1 cellular context compared by ENCODE assay signal in the genomic region with DNA sequence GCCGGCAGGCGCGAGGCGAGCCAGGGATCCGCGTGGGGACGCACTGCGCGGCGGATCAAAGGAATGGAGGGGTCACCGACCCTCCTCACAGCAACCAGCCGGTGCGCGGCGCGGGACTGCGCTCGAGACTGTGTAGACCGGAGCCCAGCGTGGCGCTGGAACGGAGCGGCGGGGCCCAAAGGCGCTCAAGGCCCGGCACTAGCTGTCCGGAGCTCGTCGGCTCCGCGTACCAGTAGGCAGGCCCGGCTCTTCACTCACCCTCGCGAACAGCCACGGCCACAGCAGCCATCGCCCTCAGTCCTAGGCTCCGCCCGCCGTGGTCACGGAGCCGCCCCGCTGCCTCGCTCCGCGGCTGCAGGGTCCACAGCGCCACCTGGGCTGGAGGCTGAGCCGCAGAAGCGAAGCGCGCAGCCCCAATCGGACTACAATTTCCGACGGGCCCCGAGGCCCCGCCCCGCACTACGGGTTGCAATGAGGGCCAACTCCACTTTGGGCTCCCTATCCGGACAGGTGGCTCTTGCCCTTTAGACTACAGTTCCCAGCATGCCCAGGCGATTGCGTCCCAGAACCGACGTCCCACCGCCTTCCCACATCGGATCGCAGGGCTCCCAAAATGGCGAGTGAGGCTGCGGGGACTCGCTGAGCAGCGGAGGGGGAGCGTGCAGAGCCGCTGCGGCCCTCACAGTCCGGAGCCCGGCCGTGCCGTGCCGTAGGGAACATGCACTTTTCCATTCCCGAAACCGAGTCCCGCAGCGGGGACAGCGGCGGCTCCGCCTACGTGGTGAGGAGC.
TF ChIP-seq lines count a peak whose summit lies in the region.

EIF2B4 (minus strand) TSS at position 313 of the 790 bp plus-strand sequence; CDS start at position 289, 24 bp downstream.
SNX17 (plus strand) TSS at position 591 of the 790 bp plus-strand sequence; CDS start at position 719, 128 bp downstream.

TF ChIP-seq in K562, 482 proteins besides CTCF, POLR2A, EP300 and RAD21 (continued from another document and continues in another):
- TF ChIP-seq, protein P1, sequence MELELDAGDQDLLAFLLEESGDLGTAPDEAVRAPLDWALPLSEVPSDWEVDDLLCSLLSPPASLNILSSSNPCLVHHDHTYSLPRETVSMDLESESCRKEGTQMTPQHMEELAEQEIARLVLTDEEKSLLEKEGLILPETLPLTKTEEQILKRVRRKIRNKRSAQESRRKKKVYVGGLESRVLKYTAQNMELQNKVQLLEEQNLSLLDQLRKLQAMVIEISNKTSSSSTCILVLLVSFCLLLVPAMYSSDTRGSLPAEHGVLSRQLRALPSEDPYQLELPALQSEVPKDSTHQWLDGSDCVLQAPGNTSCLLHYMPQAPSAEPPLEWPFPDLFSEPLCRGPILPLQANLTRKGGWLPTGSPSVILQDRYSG (tag; conservative IDR thresholded peaks at IDR 0.05; ENCODE audit: low read depth), result no peak
- TF ChIP-seq SP1 (CRISPR knock-in tag; IDR thresholded peaks at IDR 0.05), result peak; percentile 100
- TF ChIP-seq NCOR1 (IDR thresholded peaks at IDR 0.05), result 0 out of 2 replicates have a peak, but pooled peaks have one; percentile 14
- no peak for TF ChIP-seq ZNF3 (CRISPR knock-in tag; IDR thresholded peaks at IDR 0.05)
- TF ChIP-seq, protein P2, sequence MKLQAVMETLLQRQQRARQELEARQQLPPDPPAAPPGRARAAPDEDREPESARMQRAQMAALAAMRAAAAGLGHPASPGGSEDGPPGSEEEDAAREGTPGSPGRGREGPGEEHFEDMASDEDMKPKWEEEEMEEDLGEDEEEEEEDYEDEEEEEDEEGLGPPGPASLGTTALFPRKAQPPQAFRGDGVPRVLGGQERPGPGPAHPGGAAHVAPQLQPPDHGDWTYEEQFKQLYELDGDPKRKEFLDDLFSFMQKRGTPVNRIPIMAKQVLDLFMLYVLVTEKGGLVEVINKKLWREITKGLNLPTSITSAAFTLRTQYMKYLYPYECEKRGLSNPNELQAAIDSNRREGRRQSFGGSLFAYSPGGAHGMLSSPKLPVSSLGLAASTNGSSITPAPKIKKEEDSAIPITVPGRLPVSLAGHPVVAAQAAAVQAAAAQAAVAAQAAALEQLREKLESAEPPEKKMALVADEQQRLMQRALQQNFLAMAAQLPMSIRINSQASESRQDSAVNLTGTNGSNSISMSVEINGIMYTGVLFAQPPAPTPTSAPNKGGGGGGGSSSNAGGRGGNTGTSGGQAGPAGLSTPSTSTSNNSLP (IDR thresholded peaks at IDR 0.05; ENCODE audit: borderline replicate concordance, low read depth, low read length), result 0 out of 2 replicates have a peak, but pooled peaks have one; percentile 45
- TF ChIP-seq ZNF75A (CRISPR knock-in tag; IDR thresholded peaks at IDR 0.05), result no peak
- TF ChIP-seq RFX1 (IDR thresholded peaks at IDR 0.05), result no peak
- TF ChIP-seq FOXP1 (CRISPR knock-in tag; IDR thresholded peaks at IDR 0.05), result peak; percentile 94; the same call in 1 of the 2 replicates
- no peak for TF ChIP-seq ZNF436 (CRISPR knock-in tag; IDR thresholded peaks at IDR 0.05)
- no peak for TF ChIP-seq CBX2 (IDR thresholded peaks at IDR 0.05; ENCODE audit: insufficient read depth, low read length, poor library complexity, severe bottlenecking)
- no peak for TF ChIP-seq MEF2A (IDR thresholded peaks at IDR 0.05; ENCODE audit: control insufficient read depth, low read depth, low read length)
- TF ChIP-seq FOXJ2 (tag; IDR thresholded peaks at IDR 0.05), result peak; percentile 81; the same call in 1 of the 2 replicates
- no peak for TF ChIP-seq PYGO2 (tag; IDR thresholded peaks at IDR 0.05)
- no peak for TF ChIP-seq HES1 (IDR thresholded peaks at IDR 0.05; ENCODE audit: low read depth)
- TF ChIP-seq CGGBP1 (CRISPR knock-in tag; IDR thresholded peaks at IDR 0.05), result no peak; the same call in 1 of the 2 replicates
- TF ChIP-seq HMG20B (CRISPR knock-in tag; IDR thresholded peaks at IDR 0.05), result no peak
- peak in 1 of 2 experiments; percentile 91; a peak in 1 of 4 replicates for TF ChIP-seq KDM4B (IDR thresholded peaks at IDR 0.05; ENCODE audit: borderline replicate concordance in 2 of 2, low read depth in 1 of 2)
- TF ChIP-seq CHD2 (IDR thresholded peaks at IDR 0.05; ENCODE audit: low read depth, low read length), result peak; percentile 13
- no peak; the same call in none of the 2 replicates for TF ChIP-seq ZFX (CRISPR knock-in tag; IDR thresholded peaks at IDR 0.05)
- TF ChIP-seq, protein P3, sequence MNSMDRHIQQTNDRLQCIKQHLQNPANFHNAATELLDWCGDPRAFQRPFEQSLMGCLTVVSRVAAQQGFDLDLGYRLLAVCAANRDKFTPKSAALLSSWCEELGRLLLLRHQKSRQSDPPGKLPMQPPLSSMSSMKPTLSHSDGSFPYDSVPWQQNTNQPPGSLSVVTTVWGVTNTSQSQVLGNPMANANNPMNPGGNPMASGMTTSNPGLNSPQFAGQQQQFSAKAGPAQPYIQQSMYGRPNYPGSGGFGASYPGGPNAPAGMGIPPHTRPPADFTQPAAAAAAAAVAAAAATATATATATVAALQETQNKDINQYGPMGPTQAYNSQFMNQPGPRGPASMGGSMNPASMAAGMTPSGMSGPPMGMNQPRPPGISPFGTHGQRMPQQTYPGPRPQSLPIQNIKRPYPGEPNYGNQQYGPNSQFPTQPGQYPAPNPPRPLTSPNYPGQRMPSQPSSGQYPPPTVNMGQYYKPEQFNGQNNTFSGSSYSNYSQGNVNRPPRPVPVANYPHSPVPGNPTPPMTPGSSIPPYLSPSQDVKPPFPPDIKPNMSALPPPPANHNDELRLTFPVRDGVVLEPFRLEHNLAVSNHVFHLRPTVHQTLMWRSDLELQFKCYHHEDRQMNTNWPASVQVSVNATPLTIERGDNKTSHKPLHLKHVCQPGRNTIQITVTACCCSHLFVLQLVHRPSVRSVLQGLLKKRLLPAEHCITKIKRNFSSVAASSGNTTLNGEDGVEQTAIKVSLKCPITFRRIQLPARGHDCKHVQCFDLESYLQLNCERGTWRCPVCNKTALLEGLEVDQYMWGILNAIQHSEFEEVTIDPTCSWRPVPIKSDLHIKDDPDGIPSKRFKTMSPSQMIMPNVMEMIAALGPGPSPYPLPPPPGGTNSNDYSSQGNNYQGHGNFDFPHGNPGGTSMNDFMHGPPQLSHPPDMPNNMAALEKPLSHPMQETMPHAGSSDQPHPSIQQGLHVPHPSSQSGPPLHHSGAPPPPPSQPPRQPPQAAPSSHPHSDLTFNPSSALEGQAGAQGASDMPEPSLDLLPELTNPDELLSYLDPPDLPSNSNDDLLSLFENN (IDR thresholded peaks at IDR 0.05; ENCODE audit: low read depth in 2 of 2, low read length in 2 of 2), result peak in 1 of 2 experiments; percentile 53; a peak in 1 of 4 replicates
- TF ChIP-seq ZNF23 (CRISPR knock-in tag; IDR thresholded peaks at IDR 0.05), result no peak
- TF ChIP-seq TSC22D4 (tag; IDR thresholded peaks at IDR 0.05), result no peak
- peak; percentile 97 for TF ChIP-seq TFAP4 (CRISPR knock-in tag; IDR thresholded peaks at IDR 0.05; ENCODE audit: borderline replicate concordance)
- TF ChIP-seq TCF7L2 (IDR thresholded peaks at IDR 0.05; ENCODE audit: low read depth, low read length), result peak; percentile 51; the same call in 1 of the 2 replicates
- no peak for TF ChIP-seq GTF2B (IDR thresholded peaks at IDR 0.05; ENCODE audit: extremely low read depth, insufficient read length)
- no peak for TF ChIP-seq DACH1 (IDR thresholded peaks at IDR 0.05; ENCODE audit: partially characterized antibody)
- TF ChIP-seq, protein P4, sequence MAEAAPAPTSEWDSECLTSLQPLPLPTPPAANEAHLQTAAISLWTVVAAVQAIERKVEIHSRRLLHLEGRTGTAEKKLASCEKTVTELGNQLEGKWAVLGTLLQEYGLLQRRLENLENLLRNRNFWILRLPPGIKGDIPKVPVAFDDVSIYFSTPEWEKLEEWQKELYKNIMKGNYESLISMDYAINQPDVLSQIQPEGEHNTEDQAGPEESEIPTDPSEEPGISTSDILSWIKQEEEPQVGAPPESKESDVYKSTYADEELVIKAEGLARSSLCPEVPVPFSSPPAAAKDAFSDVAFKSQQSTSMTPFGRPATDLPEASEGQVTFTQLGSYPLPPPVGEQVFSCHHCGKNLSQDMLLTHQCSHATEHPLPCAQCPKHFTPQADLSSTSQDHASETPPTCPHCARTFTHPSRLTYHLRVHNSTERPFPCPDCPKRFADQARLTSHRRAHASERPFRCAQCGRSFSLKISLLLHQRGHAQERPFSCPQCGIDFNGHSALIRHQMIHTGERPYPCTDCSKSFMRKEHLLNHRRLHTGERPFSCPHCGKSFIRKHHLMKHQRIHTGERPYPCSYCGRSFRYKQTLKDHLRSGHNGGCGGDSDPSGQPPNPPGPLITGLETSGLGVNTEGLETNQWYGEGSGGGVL (CRISPR knock-in tag; IDR thresholded peaks at IDR 0.05), result no peak
- no peak for TF ChIP-seq SMAD2 (IDR thresholded peaks at IDR 0.05; ENCODE audit: low read depth, low read length)
- no peak; the same call in 1 of the 2 replicates for TF ChIP-seq KLF6 (CRISPR knock-in tag; IDR thresholded peaks at IDR 0.05; ENCODE audit: borderline replicate concordance)
- TF ChIP-seq DMBX1 (CRISPR knock-in tag; IDR thresholded peaks at IDR 0.05; ENCODE audit: borderline replicate concordance), result peak; percentile 22; the same call in 1 of the 2 replicates
- TF ChIP-seq TCF3 (CRISPR knock-in tag; IDR thresholded peaks at IDR 0.05), result peak; percentile 56; the same call in 1 of the 2 replicates
- TF ChIP-seq ELF2 (CRISPR knock-in tag; IDR thresholded peaks at IDR 0.05), result no peak
- 0 out of 4 replicates have a peak, but pooled peaks of 1 of the 2 experiments have one; percentile 6 for TF ChIP-seq HDAC1 (IDR thresholded peaks at IDR 0.05)
- TF ChIP-seq BACH1 (tag; IDR thresholded peaks at IDR 0.05), result no peak
- TF ChIP-seq MEIS2 (IDR thresholded peaks at IDR 0.05; ENCODE audit: partially characterized antibody), result peak; percentile 29
- peak; percentile 78 for TF ChIP-seq ZNF511 (CRISPR knock-in tag; IDR thresholded peaks at IDR 0.05)
- peak in 1 of 2 experiments; percentile 89; a peak in 2 of 4 replicates for TF ChIP-seq BCLAF1 (IDR thresholded peaks at IDR 0.05; ENCODE audit: borderline replicate concordance in 1 of 2, control insufficient read depth in 1 of 2, low read depth in 2 of 2, low read length in 1 of 2)
- no peak for TF ChIP-seq SPI1 (IDR thresholded peaks at IDR 0.05; ENCODE audit: borderline replicate concordance, low read depth, low read length)
- no peak for TF ChIP-seq KDM1A (IDR thresholded peaks at IDR 0.05)
- no peak for TF ChIP-seq SRSF7 (optimal IDR thresholded peaks at IDR 0.05; ENCODE audit: low read depth, low read length)
